In genomic region chr17:81513669-81514484, GRCh38 we compare ENCODE assay signal across 8 cellular contexts. TPM values are rescaled to one million over a fixed set of nuclear protein-coding genes. Genes with fewer than 3 reads are reported as not detected.
A peak's percentile ranks its signal among the peaks of the same experiment; 100 is the strongest.
DNase-seq lines count a peak whose midpoint lies in the region; ATAC-seq and TF ChIP-seq lines count a peak whose summit lies in the region.

No MANE protein-coding gene starts in this region.

- H3K18ac ChIP-seq in IMR-90 (ENCODE audit: low read depth, low read length): peak overlapping the region; percentile 77

- TF ChIP-seq CTCF in DND-41 (IDR thresholded peaks at IDR 0.05; ENCODE audit: borderline replicate concordance, extremely low read depth, low read length, poor library complexity, severe bottlenecking) (no peak), IMR-90 (conservative IDR thresholded peaks at IDR 0.05; ENCODE audit: low read depth, low read length) (no peak), choroid plexus epithelial cell (conservative IDR thresholded peaks at IDR 0.05; ENCODE audit: low read depth, low read length) (no peak), smooth muscle cell (IDR thresholded peaks at IDR 0.05; ENCODE audit: borderline replicate concordance, insufficient read depth, poor library complexity, severe bottlenecking) (no peak)

- POLR2A ChIA-PET in IMR-90 (lab: Charles Lee; ENCODE audit: unreplicated experiment): interaction anchor here (0.5 to 0.6 kb wide), 2 partner anchors 43 to 1567 kb away, joined by 3 to 5 read pairs; no protein-coding TSS in a partner anchor

- peak overlapping the region; percentile 99 for H3K4ac ChIP-seq in IMR-90 (ENCODE audit: low read depth, low read length)

- no peak for TF ChIP-seq RAD21 in IMR-90 (IDR thresholded peaks at IDR 0.05; ENCODE audit: low read length)

- H3K36me3 ChIP-seq in DND-41 (ENCODE audit: insufficient read depth, low read length) (peaks cover 37% of the 10 kb centered on the region), IMR-90 (ENCODE audit: control insufficient read depth, insufficient read depth, low read length) (peaks cover 33% of the 10 kb centered on the region), smooth muscle cell (ENCODE audit: low read depth) (peaks cover 3% of the 10 kb centered on the region)

- H3K23ac ChIP-seq in IMR-90 (ENCODE audit: low read depth, low read length): peak overlapping the region; percentile 88

- no peaks in the 10 kb centered on the region for H3K9me1 ChIP-seq in IMR-90 (ENCODE audit: insufficient read depth, low read length)

- no peak for TF ChIP-seq POLR2A in IMR-90 (IDR thresholded peaks at IDR 0.05; ENCODE audit: low read depth, low read length)

- H3K4me3 ChIP-seq in DND-41 (ENCODE audit: low read depth in 1 of 2, low read length in 2 of 2) (peak overlapping the region; percentile 31 to 66), IMR-90 (ENCODE audit: insufficient read depth, low read depth, low read length) (peak overlapping the region; percentile 43), choroid plexus epithelial cell (ENCODE audit: low read depth, low read length) (peak overlapping the region; percentile 76), smooth muscle cell (peak overlapping the region; percentile 61)

- peak overlapping the region; percentile 95 for H3K27ac ChIP-seq in DND-41 (ENCODE audit: low read length)
- H3K27ac ChIP-seq in IMR-90 (ENCODE audit: insufficient read depth, low read length): peak overlapping the region; percentile 99
- H3K27ac ChIP-seq in smooth muscle cell (ENCODE audit: low read depth): peak overlapping the region; percentile 92

- peak overlapping the region; percentile 73 for H3K4me2 ChIP-seq in DND-41 (ENCODE audit: insufficient read depth, low read length)
- H3K4me2 ChIP-seq in IMR-90 (ENCODE audit: low read depth, low read length): peak overlapping the region; percentile 84
- H3K4me2 ChIP-seq in smooth muscle cell: peak overlapping the region; percentile 99

- CTCF ChIA-PET in IMR-90 (lab: Yijun Ruan, JAX): no interaction called here

- H3K79me1 ChIP-seq in IMR-90 (ENCODE audit: low read depth in 1 of 2, low read length in 2 of 2): peaks cover 6 to 66% of the 10 kb centered on the region in 2 experiments; a peak in 3 of 4 replicates

- H3K79me2 ChIP-seq in DND-41 (ENCODE audit: insufficient read depth, low read length) (peaks cover 79% of the 10 kb centered on the region), smooth muscle cell (ENCODE audit: low read depth) (peaks cover 64% of the 10 kb centered on the region)

- H4K8ac ChIP-seq in IMR-90 (ENCODE audit: low read depth in 2 of 2, low read length in 2 of 2): peak overlapping the region; percentile 92 to 96

- peak overlapping the region; percentile 82; the same call in 1 of the 3 replicates for H2BK15ac ChIP-seq in IMR-90 (ENCODE audit: low read depth, low read length)

- H4K5ac ChIP-seq in IMR-90 (ENCODE audit: low read depth, low read length): peak overlapping the region; percentile 95

- H3F3A ChIP-seq in smooth muscle cell (ENCODE audit: low read depth): peaks cover 61% of the 10 kb centered on the region

- peak overlapping the region; percentile 98 for H3K14ac ChIP-seq in IMR-90 (replicated peaks; ENCODE audit: low read depth, low read length)

- H3K4me1 ChIP-seq in DND-41 (ENCODE audit: insufficient read depth, low read length) (peaks cover 41% of the 10 kb centered on the region), IMR-90 (ENCODE audit: control insufficient read depth, insufficient read depth, low read length) (peaks cover 24% of the 10 kb centered on the region), smooth muscle cell (ENCODE audit: low read depth) (peaks cover 41% of the 10 kb centered on the region)

- BruUV-seq in IMR-90 (replicated peaks; lab: Mats Ljungman, UMichigan): no TSS peak

- peak overlapping the region; percentile 95 for H2BK5ac ChIP-seq in IMR-90 (ENCODE audit: low read depth, low read length, poor library complexity, severe bottlenecking)

- H2AFZ ChIP-seq in DND-41 (ENCODE audit: low read depth, low read length) (peak overlapping the region; percentile 12; the same call in 1 of the 2 replicates), IMR-90 (replicated peaks; ENCODE audit: low read length, poor library complexity) (peak overlapping the region; percentile 86), smooth muscle cell (ENCODE audit: low read depth) (no peak overlapping the region)

- DNase-seq in DND-41 (peak; percentile 74), IMR-90 (peak; percentile 68), T-helper 9 cell (peak; percentile 34), choroid plexus epithelial cell (ENCODE audit: low read depth) (peak; percentile 82), kidney tubule cell (ENCODE audit: low spot score) (peak; percentile 79), smooth muscle cell (lab: John Stamatoyannopoulos, UW; ENCODE audit: unreplicated experiment) (peak; percentile 66), NCI-H2029 (lab: John Stamatoyannopoulos, UW) (no peak)

- dilution Hi-C loops in IMR-90 (cut with HindIII; ENCODE audit: low sequenced_read_pairs, unreplicated experiment): no loop called here

- H4K20me1 ChIP-seq in DND-41 (ENCODE audit: insufficient read depth, low read length): peaks cover 55% of the 10 kb centered on the region
- peaks cover 62% of the 10 kb centered on the region for H4K20me1 ChIP-seq in IMR-90 (ENCODE audit: insufficient read depth, low read length)
- peaks cover 72% of the 10 kb centered on the region for H4K20me1 ChIP-seq in smooth muscle cell (ENCODE audit: low read depth)

- intact Hi-C loops in IMR-90 (cut with micrococcal nuclease): no loop called here

- 0% methylated on average over 33 of the region's 70 CpGs; no CpG with 5 or more reads in 1 of the 2 experiments for WGBS in IMR-90 (ENCODE audit: extremely low coverage in 2 of 2, insufficient read length in 1 of 2), 2 experiments
- under 1% methylated on average over 55 of the region's 70 CpGs for WGBS in smooth muscle cell (ENCODE audit: low lambda C conversion rate)

- H3K9me3 ChIP-seq in DND-41 (ENCODE audit: insufficient read depth, low read length, severe bottlenecking) (no peaks in the 10 kb centered on the region), IMR-90 (ENCODE audit: control insufficient read depth, insufficient read depth, low read length) (no peaks in the 10 kb centered on the region), smooth muscle cell (replicated peaks; ENCODE audit: low read depth) (no peaks in the 10 kb centered on the region)

- H2AK9ac ChIP-seq in IMR-90 (replicated peaks; ENCODE audit: low read depth, low read length, poor library complexity): peak overlapping the region; percentile 100

- peak overlapping the region; percentile 27; the same call in 1 of the 2 replicates for H2BK20ac ChIP-seq in IMR-90 (ENCODE audit: low read depth, low read length)

- H4K91ac ChIP-seq in IMR-90 (ENCODE audit: insufficient read depth, low read depth, low read length): peak overlapping the region; percentile 99

- peak overlapping the region; percentile 99 for H3K9ac ChIP-seq in DND-41 (ENCODE audit: low read depth, low read length)
- peak overlapping the region; percentile 97 for H3K9ac ChIP-seq in IMR-90 (ENCODE audit: low read depth, low read length)
- H3K9ac ChIP-seq in smooth muscle cell (ENCODE audit: low read depth): peak overlapping the region; percentile 75

- H3K56ac ChIP-seq in IMR-90 (ENCODE audit: extremely low read depth, insufficient read depth, low read length): peak overlapping the region; percentile 94

- peak; percentile 20 for ATAC-seq in DND-41 (ENCODE audit: insufficient read depth, low read depth)
- ATAC-seq in IMR-90 (ENCODE audit: low read depth): peak; percentile 1
- no peak for ATAC-seq in GM18517 (IDR thresholded peaks at IDR 0.05; ENCODE audit: unreplicated experiment)

- peak overlapping the region; percentile 99 for H2AK5ac ChIP-seq in IMR-90 (ENCODE audit: low read depth, low read length)

- in situ Hi-C loops in IMR-90 (cut with MboI; ENCODE audit: low sequenced_read_pairs): no loop called here

- peak overlapping the region; percentile 90 for H2BK120ac ChIP-seq in IMR-90 (ENCODE audit: low read depth, low read length)

- H3K27me3 ChIP-seq in DND-41 (ENCODE audit: insufficient read depth, low read length, poor library complexity) (no peaks in the 10 kb centered on the region), IMR-90 (ENCODE audit: control insufficient read depth, insufficient read depth, low read length) (no peaks in the 10 kb centered on the region), smooth muscle cell (ENCODE audit: low read depth) (no peaks in the 10 kb centered on the region)

TF ChIP-seq in IMR-90, 13 proteins besides CTCF, POLR2A, EP300 and RAD21 (continues in another document):
- no peak for TF ChIP-seq CEBPB (IDR thresholded peaks at IDR 0.05; ENCODE audit: low read depth, low read length)
- TF ChIP-seq RCOR1 (IDR thresholded peaks at IDR 0.05; ENCODE audit: insufficient replicate concordance, low read length): no peak
- TF ChIP-seq FOS (IDR thresholded peaks at IDR 0.05; ENCODE audit: low read depth, low read length): no peak
- TF ChIP-seq CHD1 (IDR thresholded peaks at IDR 0.05; ENCODE audit: low read depth, low read length): no peak
- TF ChIP-seq BHLHE40 (IDR thresholded peaks at IDR 0.05; ENCODE audit: low read depth, low read length): no peak
- TF ChIP-seq, protein P1, sequence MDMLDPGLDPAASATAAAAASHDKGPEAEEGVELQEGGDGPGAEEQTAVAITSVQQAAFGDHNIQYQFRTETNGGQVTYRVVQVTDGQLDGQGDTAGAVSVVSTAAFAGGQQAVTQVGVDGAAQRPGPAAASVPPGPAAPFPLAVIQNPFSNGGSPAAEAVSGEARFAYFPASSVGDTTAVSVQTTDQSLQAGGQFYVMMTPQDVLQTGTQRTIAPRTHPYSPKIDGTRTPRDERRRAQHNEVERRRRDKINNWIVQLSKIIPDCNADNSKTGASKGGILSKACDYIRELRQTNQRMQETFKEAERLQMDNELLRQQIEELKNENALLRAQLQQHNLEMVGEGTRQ (IDR thresholded peaks at IDR 0.05; ENCODE audit: low read depth, low read length): no peak

RNA-seq across cellular contexts. Expression of gene ACTG1, which starts 1.3 kb away (rescaled TPM):
- total RNA-seq in IMR-90 (2012; rRNA removed) (12,144 and 15,732 TPM in 2 replicates), smooth muscle cell (6,157 and 6,793 TPM in 2 replicates)
- polyA plus RNA-seq in IMR-90 (2012; rRNA removed) (10,271 and 10,907 TPM in 2 replicates), smooth muscle cell (5,089 and 5,332 TPM in 2 replicates)
- polyA plus RNA-seq in IMR-90 (2012; cell fraction: cytosol; rRNA removed): 46,606 and 47,328 TPM in 2 replicates
- polyA plus RNA-seq in IMR-90 (2012; cell fraction: nucleus; rRNA removed; ENCODE audit: low replicate concordance): 8,917 and 28,399 TPM in 2 replicates

RNA-seq across cellular contexts. Expression of gene FSCN2, which starts 14.3 kb away (rescaled TPM):
- total RNA-seq in IMR-90 (2012; rRNA removed) (0.18 and 0.28 TPM in 2 replicates), smooth muscle cell (0.63 and 2.2 TPM in 2 replicates)
- polyA plus RNA-seq in IMR-90 (2012; rRNA removed) (0.84 and 1.1 TPM in 2 replicates), smooth muscle cell (0.56 and 0.72 TPM in 2 replicates)
- 0.22 and 0.96 TPM in 2 replicates for polyA plus RNA-seq in IMR-90 (2012; cell fraction: cytosol; rRNA removed)
- polyA plus RNA-seq in IMR-90 (2012; cell fraction: nucleus; rRNA removed; ENCODE audit: low replicate concordance): 2.6 and 6.7 TPM in 2 replicates

RNA-seq across cellular contexts. Expression of gene FAAP100, which starts 38.3 kb away (rescaled TPM):
- total RNA-seq in IMR-90 (2012; rRNA removed): 7.5 and 7.9 TPM in 2 replicates
- polyA plus RNA-seq in IMR-90 (2012; rRNA removed): 24.8 and 27.5 TPM in 2 replicates
- 14.4 and 23.9 TPM in 2 replicates for polyA plus RNA-seq in IMR-90 (2012; cell fraction: cytosol; rRNA removed)
- 48.3 and 135 TPM in 2 replicates for polyA plus RNA-seq in IMR-90 (2012; cell fraction: nucleus; rRNA removed; ENCODE audit: low replicate concordance)
- total RNA-seq in smooth muscle cell: 17.9 and 19.4 TPM in 2 replicates
- polyA plus RNA-seq in smooth muscle cell: 25.4 and 28.5 TPM in 2 replicates
